Comparison of ENCODE assay signal across 1 cellular context in the genomic region with DNA sequence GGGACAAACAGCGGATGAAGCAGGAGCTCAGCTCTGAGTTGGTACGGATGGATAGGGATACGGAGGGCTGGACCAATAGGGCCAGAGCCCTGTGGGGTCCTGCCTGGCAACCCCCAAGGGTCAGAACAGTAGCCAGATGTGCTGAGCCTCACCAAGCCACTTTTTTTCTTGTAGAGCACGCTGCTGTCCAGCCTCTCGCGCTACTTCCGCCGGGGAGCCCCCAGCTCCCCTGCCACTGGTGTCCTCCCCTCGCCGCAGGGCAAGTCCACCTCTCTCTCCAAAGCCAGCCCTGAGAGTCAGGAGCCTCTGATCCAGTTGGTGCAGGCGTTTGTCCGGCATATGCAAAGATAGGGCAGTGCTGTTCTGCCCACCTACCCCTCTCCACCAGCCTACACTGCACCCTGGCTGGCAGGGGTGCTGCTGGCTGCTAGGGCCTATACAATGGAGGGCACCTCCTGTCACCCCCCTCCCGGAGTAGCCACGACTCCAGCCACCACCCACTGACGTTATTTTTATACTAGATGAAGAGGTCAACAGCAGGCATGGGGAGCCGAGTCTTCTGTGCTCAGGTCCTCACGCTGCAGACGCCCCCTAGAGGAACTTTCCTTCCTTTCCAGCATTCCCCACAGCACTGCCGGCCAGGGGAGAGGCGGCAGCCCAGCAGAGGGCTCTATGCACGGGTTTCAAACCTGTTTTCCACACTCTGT.
TF ChIP-seq lines count a peak whose summit lies in the region.

No MANE protein-coding gene starts in this region.

TF ChIP-seq in HEK293, 187 proteins besides CTCF, POLR2A, EP300 and RAD21 (continued from another document):
- TF ChIP-seq, protein P1, sequence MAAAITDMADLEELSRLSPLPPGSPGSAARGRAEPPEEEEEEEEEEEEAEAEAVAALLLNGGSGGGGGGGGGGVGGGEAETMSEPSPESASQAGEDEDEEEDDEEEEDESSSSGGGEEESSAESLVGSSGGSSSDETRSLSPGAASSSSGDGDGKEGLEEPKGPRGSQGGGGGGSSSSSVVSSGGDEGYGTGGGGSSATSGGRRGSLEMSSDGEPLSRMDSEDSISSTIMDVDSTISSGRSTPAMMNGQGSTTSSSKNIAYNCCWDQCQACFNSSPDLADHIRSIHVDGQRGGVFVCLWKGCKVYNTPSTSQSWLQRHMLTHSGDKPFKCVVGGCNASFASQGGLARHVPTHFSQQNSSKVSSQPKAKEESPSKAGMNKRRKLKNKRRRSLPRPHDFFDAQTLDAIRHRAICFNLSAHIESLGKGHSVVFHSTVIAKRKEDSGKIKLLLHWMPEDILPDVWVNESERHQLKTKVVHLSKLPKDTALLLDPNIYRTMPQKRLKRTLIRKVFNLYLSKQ (tag by site-specific recombination; IDR thresholded peaks at IDR 0.05; ENCODE audit: borderline replicate concordance), result no peak
- TF ChIP-seq, protein P2, sequence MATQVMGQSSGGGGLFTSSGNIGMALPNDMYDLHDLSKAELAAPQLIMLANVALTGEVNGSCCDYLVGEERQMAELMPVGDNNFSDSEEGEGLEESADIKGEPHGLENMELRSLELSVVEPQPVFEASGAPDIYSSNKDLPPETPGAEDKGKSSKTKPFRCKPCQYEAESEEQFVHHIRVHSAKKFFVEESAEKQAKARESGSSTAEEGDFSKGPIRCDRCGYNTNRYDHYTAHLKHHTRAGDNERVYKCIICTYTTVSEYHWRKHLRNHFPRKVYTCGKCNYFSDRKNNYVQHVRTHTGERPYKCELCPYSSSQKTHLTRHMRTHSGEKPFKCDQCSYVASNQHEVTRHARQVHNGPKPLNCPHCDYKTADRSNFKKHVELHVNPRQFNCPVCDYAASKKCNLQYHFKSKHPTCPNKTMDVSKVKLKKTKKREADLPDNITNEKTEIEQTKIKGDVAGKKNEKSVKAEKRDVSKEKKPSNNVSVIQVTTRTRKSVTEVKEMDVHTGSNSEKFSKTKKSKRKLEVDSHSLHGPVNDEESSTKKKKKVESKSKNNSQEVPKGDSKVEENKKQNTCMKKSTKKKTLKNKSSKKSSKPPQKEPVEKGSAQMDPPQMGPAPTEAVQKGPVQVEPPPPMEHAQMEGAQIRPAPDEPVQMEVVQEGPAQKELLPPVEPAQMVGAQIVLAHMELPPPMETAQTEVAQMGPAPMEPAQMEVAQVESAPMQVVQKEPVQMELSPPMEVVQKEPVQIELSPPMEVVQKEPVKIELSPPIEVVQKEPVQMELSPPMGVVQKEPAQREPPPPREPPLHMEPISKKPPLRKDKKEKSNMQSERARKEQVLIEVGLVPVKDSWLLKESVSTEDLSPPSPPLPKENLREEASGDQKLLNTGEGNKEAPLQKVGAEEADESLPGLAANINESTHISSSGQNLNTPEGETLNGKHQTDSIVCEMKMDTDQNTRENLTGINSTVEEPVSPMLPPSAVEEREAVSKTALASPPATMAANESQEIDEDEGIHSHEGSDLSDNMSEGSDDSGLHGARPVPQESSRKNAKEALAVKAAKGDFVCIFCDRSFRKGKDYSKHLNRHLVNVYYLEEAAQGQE (tag by site-specific recombination; IDR thresholded peaks at IDR 0.05), result peak; percentile 33; the same call in 1 of the 2 replicates
- TF ChIP-seq ZNF501 (tag by site-specific recombination; IDR thresholded peaks at IDR 0.05) (0 out of 2 replicates have a peak, but pooled peaks have one; percentile 25), ZNF654 (tag by site-specific recombination; IDR thresholded peaks at IDR 0.05; ENCODE audit: low read depth) (peak; percentile 38), ZNF211 (tag by site-specific recombination; IDR thresholded peaks at IDR 0.05; ENCODE audit: low read depth) (no peak), ZNF473 (tag by site-specific recombination; IDR thresholded peaks at IDR 0.05) (no peak), ZIC2 (tag by site-specific recombination; IDR thresholded peaks at IDR 0.05) (peak; percentile 31; the same call in 1 of the 2 replicates), ZBTB17 (tag by site-specific recombination; IDR thresholded peaks at IDR 0.05) (0 out of 2 replicates have a peak, but pooled peaks have one; percentile 15), ZNF843 (tag by site-specific recombination; IDR thresholded peaks at IDR 0.05) (no peak), GLIS2 (tag by site-specific recombination; IDR thresholded peaks at IDR 0.05) (peak; percentile 51), ZNF660 (tag by site-specific recombination; IDR thresholded peaks at IDR 0.05) (peak; percentile 60; the same call in 1 of the 2 replicates)
- TF ChIP-seq, protein P3, sequence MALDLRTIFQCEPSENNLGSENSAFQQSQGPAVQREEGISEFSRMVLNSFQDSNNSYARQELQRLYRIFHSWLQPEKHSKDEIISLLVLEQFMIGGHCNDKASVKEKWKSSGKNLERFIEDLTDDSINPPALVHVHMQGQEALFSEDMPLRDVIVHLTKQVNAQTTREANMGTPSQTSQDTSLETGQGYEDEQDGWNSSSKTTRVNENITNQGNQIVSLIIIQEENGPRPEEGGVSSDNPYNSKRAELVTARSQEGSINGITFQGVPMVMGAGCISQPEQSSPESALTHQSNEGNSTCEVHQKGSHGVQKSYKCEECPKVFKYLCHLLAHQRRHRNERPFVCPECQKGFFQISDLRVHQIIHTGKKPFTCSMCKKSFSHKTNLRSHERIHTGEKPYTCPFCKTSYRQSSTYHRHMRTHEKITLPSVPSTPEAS (tag by site-specific recombination; IDR thresholded peaks at IDR 0.05), result no peak
